9 cellular contexts compared by ENCODE assay signal in genomic region chr10:112361951-112362770, GRCh38. TPM values are rescaled to one million over a fixed set of nuclear protein-coding genes. Genes with fewer than 3 reads are reported as not detected.
DNase-seq lines count a peak whose midpoint lies in the region; ATAC-seq and TF ChIP-seq lines count a peak whose summit lies in the region.
"Had no signal": no experiment of that assay in that cellular context is flagged by ENCODE, and none has a peak within 500 bp of the region (broad histone marks: within the 10 kb centered on the region; RNA-seq: fewer than 3 reads in every experiment).

No MANE protein-coding gene starts in this region.

- H2BK5ac ChIP-seq in neuronal stem cell (ENCODE audit: low read length): no peak overlapping the region

- no peak overlapping the region for H3K9ac ChIP-seq in neuronal stem cell (ENCODE audit: low read depth, low read length, poor library complexity)

- H3K4me3 ChIP-seq in Peyer's patch (no peak overlapping the region), fibroblast of the aortic adventitia (ENCODE audit: low read depth, low read length) (no peak overlapping the region), neuronal stem cell (ENCODE audit: low read length in 2 of 2) (no peak overlapping the region)

- H3K27me3 ChIP-seq in Peyer's patch: no peaks in the 10 kb centered on the region
- H3K27me3 ChIP-seq in neuronal stem cell (ENCODE audit: control insufficient read depth in 3 of 3, insufficient read depth in 3 of 3, low read depth in 1 of 3, low read length in 3 of 3): no peaks in the 10 kb centered on the region

- no peak overlapping the region for H3K18ac ChIP-seq in neuronal stem cell (ENCODE audit: low read length)

- H3K4ac ChIP-seq in neuronal stem cell (ENCODE audit: low read length): no peak overlapping the region

- H3K14ac ChIP-seq in neuronal stem cell (ENCODE audit: low read length): no peak overlapping the region

- peak; percentile 85 for DNase-seq in AG08395 (ENCODE audit: low spot score)
- peak in 2 of 3 donors; percentile 68 for DNase-seq in Peyer's patch
- DNase-seq in fibroblast of the aortic adventitia (ENCODE audit: low read depth): peak; percentile 74
- no peak for DNase-seq in neuronal stem cell (ENCODE audit: low spot score)
- DNase-seq in RPMI8226: no peak
- DNase-seq: SHP77 treated with DMSO at 0.1 percent for 48 hours had no signal

- peak overlapping the region; percentile 43 for H2AFZ ChIP-seq in neuronal stem cell (ENCODE audit: low read length)

- H4K8ac ChIP-seq in neuronal stem cell (ENCODE audit: low read depth, low read length): no peak overlapping the region

- H4K91ac ChIP-seq in neuronal stem cell (ENCODE audit: low read depth, low read length, poor library complexity): no peak overlapping the region

- TF ChIP-seq CTCF in Peyer's patch (IDR thresholded peaks at IDR 0.05): peak in 2 of 6 experiments; percentile 30 to 31
- TF ChIP-seq CTCF in fibroblast of the aortic adventitia (IDR thresholded peaks at IDR 0.05; ENCODE audit: insufficient read depth, low read length): peak; percentile 7

- H3K27ac ChIP-seq in Peyer's patch (peak overlapping the region in 3 of 4 donors; percentile 70 to 95 (median 87)), neuronal stem cell (replicated peaks; ENCODE audit: low read length) (no peak overlapping the region)

- H3K36me3 ChIP-seq in Peyer's patch (no peaks in the 10 kb centered on the region), neuronal stem cell (replicated peaks in 1 of 2; ENCODE audit: control insufficient read depth in 2 of 2, insufficient read depth in 2 of 2, low read length in 2 of 2) (no peaks in the 10 kb centered on the region)

- H3K23ac ChIP-seq in neuronal stem cell (ENCODE audit: low read depth, low read length, poor library complexity): no peak overlapping the region

- TF ChIP-seq POLR2A in Peyer's patch (IDR thresholded peaks at IDR 0.05): no peak

- H3K9me3 ChIP-seq in Peyer's patch: no peaks in the 10 kb centered on the region
- H3K9me3 ChIP-seq in neuronal stem cell (replicated peaks in 1 of 2; ENCODE audit: control insufficient read depth in 2 of 2, insufficient read depth in 1 of 2, low read depth in 1 of 2, low read length in 2 of 2): no peaks in the 10 kb centered on the region

- no peak overlapping the region for H2BK15ac ChIP-seq in neuronal stem cell (ENCODE audit: low read length)

- no peak overlapping the region for H3K4me2 ChIP-seq in neuronal stem cell (ENCODE audit: insufficient read depth, low read length, poor library complexity, severe bottlenecking)

- no peak overlapping the region for H2BK120ac ChIP-seq in neuronal stem cell (ENCODE audit: low read depth, low read length)

- H3K79me1 ChIP-seq in neuronal stem cell (ENCODE audit: low read depth, low read length): no peaks in the 10 kb centered on the region

- no peak overlapping the region for H2AK5ac ChIP-seq in neuronal stem cell (ENCODE audit: low read depth, low read length)

- ATAC-seq in GM18868 (IDR thresholded peaks at IDR 0.05; ENCODE audit: unreplicated experiment): no peak
- no peak for ATAC-seq in HG02759 (IDR thresholded peaks at IDR 0.05; ENCODE audit: unreplicated experiment)
- ATAC-seq in HG03342 (IDR thresholded peaks at IDR 0.05; ENCODE audit: unreplicated experiment): no peak

- WGBS in neuronal stem cell (ENCODE audit: extremely low coverage in 2 of 2, insufficient read length in 2 of 2, insufficient replicate concordance in 1 of 2), 2 donors: no CpG with 5 or more reads among the region's 6 CpGs

- H3K4me1 ChIP-seq in Peyer's patch (peaks cover 0 to 48% (median 13%) of the 10 kb centered on the region in 4 donors), neuronal stem cell (ENCODE audit: control insufficient read depth in 2 of 2, insufficient read depth in 1 of 2, low read depth in 1 of 2, low read length in 2 of 2) (peaks cover 3 to 4% of the 10 kb centered on the region in 2 donors)

- H2BK12ac ChIP-seq in neuronal stem cell (ENCODE audit: low read length): no peak overlapping the region

RNA-seq across cellular contexts. Expression of gene ACSL5, which starts 11.8 kb away (rescaled TPM):
- total RNA-seq in Peyer's patch: 1,000 to 10,000 TPM in 1 of 4 donors, 100 to 1,000 TPM in 3; 133 to 1,137 (median 595) TPM
- 2.6 and 15.1 TPM in 2 replicates for total RNA-seq in fibroblast of the aortic adventitia (ENCODE audit: low replicate concordance)
- not detected for polyA plus RNA-seq in neuronal stem cell (2013, experiment 1 of 2)
- polyA plus RNA-seq in neuronal stem cell (2013, experiment 2 of 2): 0.01 TPM

Comparison
In these comparisons a context has a peak if more than half of its experiments do, and no peak if none do; other contexts are left out.
1. DNase-seq: peak in AG08395 (single experiment), Peyer's patch (2 of 3) and fibroblast of the aortic adventitia (single experiment); none in neuronal stem cell (single experiment) and RPMI8226 (single experiment).